1 cellular context compared by ENCODE assay signal in the genomic region with DNA sequence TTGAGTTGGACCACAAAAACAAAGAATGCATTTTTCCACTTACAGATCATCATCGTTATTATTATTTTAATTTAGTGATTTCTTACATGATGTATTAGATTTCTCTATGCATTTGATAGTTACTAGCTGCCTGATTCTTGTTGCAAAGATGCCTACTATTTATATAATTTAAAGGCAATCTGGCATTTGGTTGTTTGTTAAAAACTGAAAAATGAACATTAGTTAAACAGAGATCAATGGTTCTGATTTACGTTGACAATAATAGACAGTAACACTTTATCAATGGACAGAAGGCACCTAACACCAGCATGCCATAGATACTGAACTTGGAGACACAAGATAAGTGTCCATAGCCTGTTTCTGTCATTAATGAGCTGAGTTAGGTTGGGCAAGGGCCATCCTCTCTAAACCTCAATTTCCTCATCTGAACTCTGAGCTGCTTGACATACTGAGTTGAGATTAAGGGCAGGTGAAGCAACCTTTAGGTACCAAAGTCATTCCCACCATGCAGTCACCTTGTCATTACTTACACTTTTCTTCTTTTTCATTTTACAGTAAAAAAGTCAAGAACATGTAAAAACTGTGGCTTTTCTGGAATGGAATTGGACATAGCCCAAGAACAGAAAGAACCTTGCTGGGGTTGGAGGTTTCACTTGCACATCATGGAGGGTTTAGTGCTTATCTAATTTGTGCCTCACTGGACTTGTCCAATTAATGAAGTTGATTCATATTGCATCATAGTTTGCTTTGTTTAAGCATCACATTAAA.
TF ChIP-seq lines count a peak whose summit lies in the region.

No MANE protein-coding gene starts in this region.

TF ChIP-seq in HepG2, 621 proteins besides CTCF, POLR2A, EP300 and RAD21 (continued from another document and continues in another):
- TF ChIP-seq, protein P1, sequence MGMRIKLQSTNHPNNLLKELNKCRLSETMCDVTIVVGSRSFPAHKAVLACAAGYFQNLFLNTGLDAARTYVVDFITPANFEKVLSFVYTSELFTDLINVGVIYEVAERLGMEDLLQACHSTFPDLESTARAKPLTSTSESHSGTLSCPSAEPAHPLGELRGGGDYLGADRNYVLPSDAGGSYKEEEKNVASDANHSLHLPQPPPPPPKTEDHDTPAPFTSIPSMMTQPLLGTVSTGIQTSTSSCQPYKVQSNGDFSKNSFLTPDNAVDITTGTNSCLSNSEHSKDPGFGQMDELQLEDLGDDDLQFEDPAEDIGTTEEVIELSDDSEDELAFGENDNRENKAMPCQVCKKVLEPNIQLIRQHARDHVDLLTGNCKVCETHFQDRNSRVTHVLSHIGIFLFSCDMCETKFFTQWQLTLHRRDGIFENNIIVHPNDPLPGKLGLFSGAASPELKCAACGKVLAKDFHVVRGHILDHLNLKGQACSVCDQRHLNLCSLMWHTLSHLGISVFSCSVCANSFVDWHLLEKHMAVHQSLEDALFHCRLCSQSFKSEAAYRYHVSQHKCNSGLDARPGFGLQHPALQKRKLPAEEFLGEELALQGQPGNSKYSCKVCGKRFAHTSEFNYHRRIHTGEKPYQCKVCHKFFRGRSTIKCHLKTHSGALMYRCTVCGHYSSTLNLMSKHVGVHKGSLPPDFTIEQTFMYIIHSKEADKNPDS (CRISPR knock-in tag; IDR thresholded peaks at IDR 0.05): peak; percentile 60; the same call in 1 of the 2 replicates
- no peak for TF ChIP-seq ZNF816 (CRISPR knock-in tag; IDR thresholded peaks at IDR 0.05; ENCODE audit: borderline replicate concordance)
- peak; percentile 54 for TF ChIP-seq ZMYM4 (CRISPR knock-in tag; IDR thresholded peaks at IDR 0.05)
- TF ChIP-seq STAT5B (CRISPR knock-in tag; IDR thresholded peaks at IDR 0.05): no peak
- peak; percentile 79 for TF ChIP-seq HMG20A (CRISPR knock-in tag; IDR thresholded peaks at IDR 0.05; ENCODE audit: borderline replicate concordance)
- TF ChIP-seq, protein P2, sequence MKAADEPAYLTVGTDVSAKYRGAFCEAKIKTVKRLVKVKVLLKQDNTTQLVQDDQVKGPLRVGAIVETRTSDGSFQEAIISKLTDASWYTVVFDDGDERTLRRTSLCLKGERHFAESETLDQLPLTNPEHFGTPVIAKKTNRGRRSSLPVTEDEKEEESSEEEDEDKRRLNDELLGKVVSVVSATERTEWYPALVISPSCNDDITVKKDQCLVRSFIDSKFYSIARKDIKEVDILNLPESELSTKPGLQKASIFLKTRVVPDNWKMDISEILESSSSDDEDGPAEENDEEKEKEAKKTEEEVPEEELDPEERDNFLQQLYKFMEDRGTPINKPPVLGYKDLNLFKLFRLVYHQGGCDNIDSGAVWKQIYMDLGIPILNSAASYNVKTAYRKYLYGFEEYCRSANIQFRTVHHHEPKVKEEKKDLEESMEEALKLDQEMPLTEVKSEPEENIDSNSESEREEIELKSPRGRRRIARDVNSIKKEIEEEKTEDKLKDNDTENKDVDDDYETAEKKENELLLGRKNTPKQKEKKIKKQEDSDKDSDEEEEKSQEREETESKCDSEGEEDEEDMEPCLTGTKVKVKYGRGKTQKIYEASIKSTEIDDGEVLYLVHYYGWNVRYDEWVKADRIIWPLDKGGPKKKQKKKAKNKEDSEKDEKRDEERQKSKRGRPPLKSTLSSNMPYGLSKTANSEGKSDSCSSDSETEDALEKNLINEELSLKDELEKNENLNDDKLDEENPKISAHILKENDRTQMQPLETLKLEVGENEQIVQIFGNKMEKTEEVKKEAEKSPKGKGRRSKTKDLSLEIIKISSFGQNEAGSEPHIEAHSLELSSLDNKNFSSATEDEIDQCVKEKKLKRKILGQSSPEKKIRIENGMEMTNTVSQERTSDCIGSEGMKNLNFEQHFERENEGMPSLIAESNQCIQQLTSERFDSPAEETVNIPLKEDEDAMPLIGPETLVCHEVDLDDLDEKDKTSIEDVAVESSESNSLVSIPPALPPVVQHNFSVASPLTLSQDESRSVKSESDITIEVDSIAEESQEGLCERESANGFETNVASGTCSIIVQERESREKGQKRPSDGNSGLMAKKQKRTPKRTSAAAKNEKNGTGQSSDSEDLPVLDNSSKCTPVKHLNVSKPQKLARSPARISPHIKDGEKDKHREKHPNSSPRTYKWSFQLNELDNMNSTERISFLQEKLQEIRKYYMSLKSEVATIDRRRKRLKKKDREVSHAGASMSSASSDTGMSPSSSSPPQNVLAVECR (CRISPR knock-in tag; IDR thresholded peaks at IDR 0.05; ENCODE audit: borderline replicate concordance): peak; percentile 42; the same call in 1 of the 2 replicates
- no peak for TF ChIP-seq ZNF550 (CRISPR knock-in tag; IDR thresholded peaks at IDR 0.05; ENCODE audit: borderline replicate concordance)
- no peak for TF ChIP-seq ZKSCAN8 (CRISPR knock-in tag; IDR thresholded peaks at IDR 0.05; ENCODE audit: borderline replicate concordance)
- peak; percentile 60; the same call in 1 of the 2 replicates for TF ChIP-seq GATA4 (IDR thresholded peaks at IDR 0.05; ENCODE audit: borderline replicate concordance, low read depth)
- TF ChIP-seq ZNF331 (CRISPR knock-in tag; IDR thresholded peaks at IDR 0.05): peak; percentile 62
- no peak for TF ChIP-seq AHR (CRISPR knock-in tag; IDR thresholded peaks at IDR 0.05)
- no peak for TF ChIP-seq SMYD3 (CRISPR knock-in tag; IDR thresholded peaks at IDR 0.05)
- TF ChIP-seq ZNF709 (CRISPR knock-in tag; IDR thresholded peaks at IDR 0.05): 0 out of 2 replicates have a peak, but pooled peaks have one; percentile 33
- no peak for TF ChIP-seq PLRG1 (conservative IDR thresholded peaks at IDR 0.05)
- TF ChIP-seq ATM (IDR thresholded peaks at IDR 0.05; ENCODE audit: borderline replicate concordance): no peak
- TF ChIP-seq ZNF772 (CRISPR knock-in tag; IDR thresholded peaks at IDR 0.05): no peak
- TF ChIP-seq, protein P3, sequence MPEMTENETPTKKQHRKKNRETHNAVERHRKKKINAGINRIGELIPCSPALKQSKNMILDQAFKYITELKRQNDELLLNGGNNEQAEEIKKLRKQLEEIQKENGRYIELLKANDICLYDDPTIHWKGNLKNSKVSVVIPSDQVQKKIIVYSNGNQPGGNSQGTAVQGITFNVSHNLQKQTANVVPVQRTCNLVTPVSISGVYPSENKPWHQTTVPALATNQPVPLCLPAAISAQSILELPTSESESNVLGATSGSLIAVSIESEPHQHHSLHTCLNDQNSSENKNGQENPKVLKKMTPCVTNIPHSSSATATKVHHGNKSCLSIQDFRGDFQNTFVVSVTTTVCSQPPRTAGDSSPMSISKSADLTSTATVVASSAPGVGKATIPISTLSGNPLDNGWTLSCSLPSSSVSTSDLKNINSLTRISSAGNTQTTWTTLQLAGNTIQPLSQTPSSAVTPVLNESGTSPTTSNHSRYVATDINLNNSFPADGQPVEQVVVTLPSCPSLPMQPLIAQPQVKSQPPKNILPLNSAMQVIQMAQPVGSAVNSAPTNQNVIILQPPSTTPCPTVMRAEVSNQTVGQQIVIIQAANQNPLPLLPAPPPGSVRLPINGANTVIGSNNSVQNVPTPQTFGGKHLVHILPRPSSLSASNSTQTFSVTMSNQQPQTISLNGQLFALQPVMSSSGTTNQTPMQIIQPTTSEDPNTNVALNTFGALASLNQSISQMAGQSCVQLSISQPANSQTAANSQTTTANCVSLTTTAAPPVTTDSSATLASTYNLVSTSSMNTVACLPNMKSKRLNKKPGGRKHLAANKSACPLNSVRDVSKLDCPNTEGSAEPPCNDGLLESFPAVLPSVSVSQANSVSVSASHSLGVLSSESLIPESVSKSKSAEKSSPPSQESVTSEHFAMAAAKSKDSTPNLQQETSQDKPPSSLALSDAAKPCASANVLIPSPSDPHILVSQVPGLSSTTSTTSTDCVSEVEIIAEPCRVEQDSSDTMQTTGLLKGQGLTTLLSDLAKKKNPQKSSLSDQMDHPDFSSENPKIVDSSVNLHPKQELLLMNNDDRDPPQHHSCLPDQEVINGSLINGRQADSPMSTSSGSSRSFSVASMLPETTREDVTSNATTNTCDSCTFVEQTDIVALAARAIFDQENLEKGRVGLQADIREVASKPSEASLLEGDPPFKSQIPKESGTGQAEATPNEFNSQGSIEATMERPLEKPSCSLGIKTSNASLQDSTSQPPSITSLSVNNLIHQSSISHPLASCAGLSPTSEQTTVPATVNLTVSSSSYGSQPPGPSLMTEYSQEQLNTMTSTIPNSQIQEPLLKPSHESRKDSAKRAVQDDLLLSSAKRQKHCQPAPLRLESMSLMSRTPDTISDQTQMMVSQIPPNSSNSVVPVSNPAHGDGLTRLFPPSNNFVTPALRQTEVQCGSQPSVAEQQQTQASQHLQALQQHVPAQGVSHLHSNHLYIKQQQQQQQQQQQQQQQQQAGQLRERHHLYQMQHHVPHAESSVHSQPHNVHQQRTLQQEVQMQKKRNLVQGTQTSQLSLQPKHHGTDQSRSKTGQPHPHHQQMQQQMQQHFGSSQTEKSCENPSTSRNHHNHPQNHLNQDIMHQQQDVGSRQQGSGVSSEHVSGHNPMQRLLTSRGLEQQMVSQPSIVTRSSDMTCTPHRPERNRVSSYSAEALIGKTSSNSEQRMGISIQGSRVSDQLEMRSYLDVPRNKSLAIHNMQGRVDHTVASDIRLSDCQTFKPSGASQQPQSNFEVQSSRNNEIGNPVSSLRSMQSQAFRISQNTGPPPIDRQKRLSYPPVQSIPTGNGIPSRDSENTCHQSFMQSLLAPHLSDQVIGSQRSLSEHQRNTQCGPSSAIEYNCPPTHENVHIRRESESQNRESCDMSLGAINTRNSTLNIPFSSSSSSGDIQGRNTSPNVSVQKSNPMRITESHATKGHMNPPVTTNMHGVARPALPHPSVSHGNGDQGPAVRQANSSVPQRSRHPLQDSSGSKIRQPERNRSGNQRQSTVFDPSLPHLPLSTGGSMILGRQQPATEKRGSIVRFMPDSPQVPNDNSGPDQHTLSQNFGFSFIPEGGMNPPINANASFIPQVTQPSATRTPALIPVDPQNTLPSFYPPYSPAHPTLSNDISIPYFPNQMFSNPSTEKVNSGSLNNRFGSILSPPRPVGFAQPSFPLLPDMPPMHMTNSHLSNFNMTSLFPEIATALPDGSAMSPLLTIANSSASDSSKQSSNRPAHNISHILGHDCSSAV (CRISPR knock-in tag; IDR thresholded peaks at IDR 0.05; ENCODE audit: borderline replicate concordance): no peak
- TF ChIP-seq KMT2A (CRISPR knock-in tag; IDR thresholded peaks at IDR 0.05): no peak
- TF ChIP-seq, protein P4, sequence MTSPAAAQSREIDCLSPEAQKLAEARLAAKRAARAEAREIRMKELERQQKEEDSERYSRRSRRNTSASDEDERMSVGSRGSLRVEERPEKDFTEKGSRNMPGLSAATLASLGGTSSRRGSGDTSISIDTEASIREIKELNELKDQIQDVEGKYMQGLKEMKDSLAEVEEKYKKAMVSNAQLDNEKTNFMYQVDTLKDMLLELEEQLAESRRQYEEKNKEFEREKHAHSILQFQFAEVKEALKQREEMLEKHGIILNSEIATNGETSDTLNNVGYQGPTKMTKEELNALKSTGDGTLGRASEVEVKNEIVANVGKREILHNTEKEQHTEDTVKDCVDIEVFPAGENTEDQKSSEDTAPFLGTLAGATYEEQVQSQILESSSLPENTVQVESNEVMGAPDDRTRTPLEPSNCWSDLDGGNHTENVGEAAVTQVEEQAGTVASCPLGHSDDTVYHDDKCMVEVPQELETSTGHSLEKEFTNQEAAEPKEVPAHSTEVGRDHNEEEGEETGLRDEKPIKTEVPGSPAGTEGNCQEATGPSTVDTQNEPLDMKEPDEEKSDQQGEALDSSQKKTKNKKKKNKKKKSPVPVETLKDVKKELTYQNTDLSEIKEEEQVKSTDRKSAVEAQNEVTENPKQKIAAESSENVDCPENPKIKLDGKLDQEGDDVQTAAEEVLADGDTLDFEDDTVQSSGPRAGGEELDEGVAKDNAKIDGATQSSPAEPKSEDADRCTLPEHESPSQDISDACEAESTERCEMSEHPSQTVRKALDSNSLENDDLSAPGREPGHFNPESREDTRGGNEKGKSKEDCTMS (CRISPR knock-in tag; conservative IDR thresholded peaks at IDR 0.05): no peak
- TF ChIP-seq, protein P5, sequence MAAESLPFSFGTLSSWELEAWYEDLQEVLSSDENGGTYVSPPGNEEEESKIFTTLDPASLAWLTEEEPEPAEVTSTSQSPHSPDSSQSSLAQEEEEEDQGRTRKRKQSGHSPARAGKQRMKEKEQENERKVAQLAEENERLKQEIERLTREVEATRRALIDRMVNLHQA (CRISPR knock-in tag; IDR thresholded peaks at IDR 0.05): no peak
- TF ChIP-seq RBM22 (optimal IDR thresholded peaks at IDR 0.05; ENCODE audit: low read length): peak; percentile 88
- TF ChIP-seq, protein P6, sequence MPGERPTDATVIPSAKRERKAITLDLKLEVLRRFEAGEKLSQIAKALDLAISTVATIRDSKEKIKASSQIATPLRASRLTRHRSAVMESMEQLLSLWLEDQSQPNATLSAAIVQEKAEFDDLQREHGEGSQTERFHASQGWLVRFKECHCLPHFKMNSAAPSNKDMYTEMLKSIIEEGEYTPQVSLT (CRISPR knock-in tag; IDR thresholded peaks at IDR 0.05; ENCODE audit: borderline replicate concordance, low read depth): no peak
- TF ChIP-seq, protein P7, sequence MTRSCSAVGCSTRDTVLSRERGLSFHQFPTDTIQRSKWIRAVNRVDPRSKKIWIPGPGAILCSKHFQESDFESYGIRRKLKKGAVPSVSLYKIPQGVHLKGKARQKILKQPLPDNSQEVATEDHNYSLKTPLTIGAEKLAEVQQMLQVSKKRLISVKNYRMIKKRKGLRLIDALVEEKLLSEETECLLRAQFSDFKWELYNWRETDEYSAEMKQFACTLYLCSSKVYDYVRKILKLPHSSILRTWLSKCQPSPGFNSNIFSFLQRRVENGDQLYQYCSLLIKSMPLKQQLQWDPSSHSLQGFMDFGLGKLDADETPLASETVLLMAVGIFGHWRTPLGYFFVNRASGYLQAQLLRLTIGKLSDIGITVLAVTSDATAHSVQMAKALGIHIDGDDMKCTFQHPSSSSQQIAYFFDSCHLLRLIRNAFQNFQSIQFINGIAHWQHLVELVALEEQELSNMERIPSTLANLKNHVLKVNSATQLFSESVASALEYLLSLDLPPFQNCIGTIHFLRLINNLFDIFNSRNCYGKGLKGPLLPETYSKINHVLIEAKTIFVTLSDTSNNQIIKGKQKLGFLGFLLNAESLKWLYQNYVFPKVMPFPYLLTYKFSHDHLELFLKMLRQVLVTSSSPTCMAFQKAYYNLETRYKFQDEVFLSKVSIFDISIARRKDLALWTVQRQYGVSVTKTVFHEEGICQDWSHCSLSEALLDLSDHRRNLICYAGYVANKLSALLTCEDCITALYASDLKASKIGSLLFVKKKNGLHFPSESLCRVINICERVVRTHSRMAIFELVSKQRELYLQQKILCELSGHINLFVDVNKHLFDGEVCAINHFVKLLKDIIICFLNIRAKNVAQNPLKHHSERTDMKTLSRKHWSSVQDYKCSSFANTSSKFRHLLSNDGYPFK (CRISPR knock-in tag; IDR thresholded peaks at IDR 0.05; ENCODE audit: borderline replicate concordance): no peak
- no peak for TF ChIP-seq ZNF556 (CRISPR knock-in tag; IDR thresholded peaks at IDR 0.05; ENCODE audit: borderline replicate concordance)
- TF ChIP-seq ZNF841 (CRISPR knock-in tag; IDR thresholded peaks at IDR 0.05; ENCODE audit: borderline replicate concordance): no peak
- TF ChIP-seq ATAD3A (CRISPR knock-in tag; IDR thresholded peaks at IDR 0.05): no peak
- no peak for TF ChIP-seq GTF3A (CRISPR knock-in tag; conservative IDR thresholded peaks at IDR 0.05)
- no peak for TF ChIP-seq SNRNP70 (IDR thresholded peaks at IDR 0.05; ENCODE audit: low read depth, low read length)
- TF ChIP-seq RAD51 (IDR thresholded peaks at IDR 0.05; ENCODE audit: borderline replicate concordance): no peak
- no peak for TF ChIP-seq REL (CRISPR knock-in tag; conservative IDR thresholded peaks at IDR 0.05)
- TF ChIP-seq SOX6 (IDR thresholded peaks at IDR 0.05): no peak
- peak; percentile 77 for TF ChIP-seq SOX6 (CRISPR knock-in tag; IDR thresholded peaks at IDR 0.05)
- TF ChIP-seq ZNF333 (CRISPR knock-in tag; IDR thresholded peaks at IDR 0.05; ENCODE audit: borderline replicate concordance): no peak
- TF ChIP-seq SALL1 (CRISPR knock-in tag; IDR thresholded peaks at IDR 0.05): peak; percentile 56; the same call in 1 of the 2 replicates
- TF ChIP-seq ZNF44 (CRISPR knock-in tag; IDR thresholded peaks at IDR 0.05): 0 out of 2 replicates have a peak, but pooled peaks have one; percentile 43
- TF ChIP-seq ZNF703 (CRISPR knock-in tag; IDR thresholded peaks at IDR 0.05; ENCODE audit: borderline replicate concordance): no peak
